In the genomic region with DNA sequence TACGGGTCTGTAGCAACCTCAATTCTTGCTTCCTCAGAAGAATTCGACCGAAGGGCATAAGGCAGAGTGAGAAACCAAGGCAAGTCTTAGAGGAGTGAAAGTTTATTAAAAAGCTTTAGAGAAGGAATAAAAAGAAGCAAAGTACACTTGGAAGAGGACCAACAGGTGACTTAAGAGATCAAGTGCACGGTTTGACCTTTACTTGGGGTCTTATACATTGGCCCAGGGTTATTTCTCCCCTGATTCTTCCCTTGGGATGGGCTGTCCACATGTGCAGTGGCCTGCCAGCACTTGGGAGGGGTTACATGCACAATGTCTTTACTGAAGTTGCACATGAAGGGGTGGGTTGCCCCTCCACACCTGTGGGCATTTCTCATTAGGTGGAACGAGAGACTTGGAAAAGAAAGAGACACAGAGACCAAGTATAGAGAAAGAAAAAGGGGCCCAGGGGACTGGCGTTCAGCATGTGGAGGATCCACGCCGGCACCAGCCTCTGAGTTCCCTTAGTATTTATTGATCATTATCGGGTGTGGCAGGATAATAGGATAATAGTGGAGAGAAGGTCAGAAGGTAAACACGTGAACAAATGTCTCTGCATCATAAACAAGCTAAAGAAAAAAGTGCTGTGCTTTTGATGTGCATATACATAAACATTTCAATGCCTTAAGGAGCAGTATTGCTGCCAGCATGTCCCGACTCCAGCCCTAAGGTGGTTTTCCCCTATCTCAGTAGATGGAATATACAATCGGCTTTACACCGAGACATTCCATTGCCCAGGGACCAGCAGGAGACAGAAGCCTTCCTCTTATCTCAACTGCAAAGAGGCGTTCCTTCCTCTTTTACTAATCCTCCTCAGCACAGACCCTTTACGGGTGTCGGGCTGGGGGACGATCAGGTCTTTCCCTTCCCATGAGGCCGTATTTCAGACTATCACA, we compare ENCODE assay signal across 7 cellular contexts. TPM values are rescaled to one million over a fixed set of nuclear protein-coding genes. Genes with fewer than 3 reads are reported as not detected.
A peak's percentile ranks its signal among the peaks of the same experiment; 100 is the strongest.
DNase-seq lines count a peak whose midpoint lies in the region; ATAC-seq, FAIRE-seq and TF ChIP-seq lines count a peak whose summit lies in the region.
"Not testable (repeated sequence)": the region's sequence is repeated elsewhere in the genome, so short reads cannot be mapped to it uniquely, and the experiment has no call there.

No MANE protein-coding gene starts in this region.

- not testable (repeated sequence) for H3K4me2 ChIP-seq in mammary epithelial cell (ENCODE audit: insufficient read depth, low read depth, low read length)

- CTCF ChIA-PET in mammary epithelial cell (lab: Charles Lee; ENCODE audit: low non-redundant PET), result not testable (repeated sequence)

- 36% methylated on average over 15 of the region's 18 CpGs for WGBS in HUES64
- WGBS in mammary epithelial cell (ENCODE audit: low coverage, missing lambda C conversion rate), result 50% methylated on average over 15 of the region's 18 CpGs
- 15 to 35% (median 27%) methylated on average over 18 of the region's 18 CpGs for WGBS in small intestine, 3 donors

- H3K27ac ChIP-seq in HUES64 (ENCODE audit: low read depth, low read length), result peak overlapping the region; percentile 77; the same call in 1 of the 2 replicates
- not testable (repeated sequence) for H3K27ac ChIP-seq in mammary epithelial cell (ENCODE audit: insufficient read depth, low read depth, low read length)
- H3K27ac ChIP-seq in left lung, result peak overlapping the region; percentile 30 to 64
- H3K27ac ChIP-seq in small intestine (ENCODE audit: low read depth in 1 of 2, low read length in 1 of 2), result peak overlapping the region; percentile 64 to 83

- dilution Hi-C loops in mammary epithelial cell (cut with HindIII; ENCODE audit: low sequenced_read_pairs), result loop anchor here (5.0 kb wide), 1 partner anchor 54 kb away; no protein-coding TSS in a partner anchor

- not testable (repeated sequence) for FAIRE-seq in small intestine (lab: Jason Lieb, UNC)

- ATAC-seq in left lung, result not testable (repeated sequence)

- H3K9ac ChIP-seq in HUES64 (ENCODE audit: low read depth, low read length), result peak overlapping the region; percentile 44; the same call in 1 of the 2 replicates
- H3K9ac ChIP-seq in mammary epithelial cell (ENCODE audit: insufficient read depth, low read length), result not testable (repeated sequence)

- not testable (repeated sequence) for H3K36me3 ChIP-seq in HUES64 (ENCODE audit: insufficient read depth, low read length); mammary epithelial cell (ENCODE audit: insufficient read depth, low read length); left lung; small intestine (ENCODE audit: control insufficient read depth in 2 of 2, insufficient read depth in 2 of 2, low read length in 2 of 2)

- not testable (repeated sequence) for BruUV-seq in mammary epithelial cell (replicated peaks; lab: Mats Ljungman, UMichigan)

- H2AFZ ChIP-seq in mammary epithelial cell (ENCODE audit: low read depth, low read length), result peak overlapping the region; percentile 20

- TF ChIP-seq CTCF in mammary epithelial cell (conservative IDR thresholded peaks at IDR 0.05 in 1 of 2, IDR thresholded peaks at IDR 0.05 in 1 of 2; ENCODE audit: extremely low read depth in 1 of 2, insufficient read depth in 1 of 2, low read depth in 1 of 2, low read length in 2 of 2); left lung (IDR thresholded peaks at IDR 0.05): not testable (repeated sequence)

- H3K9me3 ChIP-seq in HUES64 (ENCODE audit: insufficient read depth, low read depth, low read length); mammary epithelial cell (replicated peaks; ENCODE audit: insufficient read depth, low read length); left lung; small intestine (ENCODE audit: control insufficient read depth, low read depth): not testable (repeated sequence)

- not testable (repeated sequence) for H3K27me3 ChIP-seq in HUES64 (ENCODE audit: insufficient read depth, low read length); mammary epithelial cell (ENCODE audit: insufficient read depth, low read length); left lung; small intestine (ENCODE audit: control insufficient read depth in 2 of 2, insufficient read depth in 2 of 2, low read length in 2 of 2)

- in situ Hi-C loops in mammary epithelial cell (cut with MboI; ENCODE audit: low sequenced_read_pairs in 2 of 2), result loop anchor here in 1 of 2 donors (10.0 kb wide), 1 partner anchor 66 kb away; a partner anchor contains a TSS

- H3K4me1 ChIP-seq in HUES64 (ENCODE audit: insufficient read depth, low read length) (peaks cover 28% of the 10 kb centered on the region), left lung (peaks cover 7 to 30% of the 10 kb centered on the region in 2 donors)
- H3K4me1 ChIP-seq in mammary epithelial cell (ENCODE audit: insufficient read depth, low read length); small intestine (ENCODE audit: control insufficient read depth in 2 of 2, insufficient read depth in 1 of 2, low read depth in 1 of 2, low read length in 1 of 2): not testable (repeated sequence)

- H3K4me3 ChIP-seq in HUES64 (ENCODE audit: low read length); mammary epithelial cell (replicated peaks in 1 of 3; ENCODE audit: insufficient read depth in 1 of 3, low read depth in 2 of 3, low read length in 3 of 3); left lung; small intestine (ENCODE audit: low read depth in 1 of 2, low read length in 2 of 2): not testable (repeated sequence)

- intact Hi-C loops in mammary epithelial cell (cut with micrococcal nuclease); left lung (cut with DNase I): not testable (repeated sequence)

- H4K20me1 ChIP-seq in mammary epithelial cell (ENCODE audit: insufficient read depth, low read length), result not testable (repeated sequence)

- not testable (repeated sequence) for H3K79me2 ChIP-seq in mammary epithelial cell (ENCODE audit: insufficient read depth, low read length)

- DNase-seq in ELF-1 (ENCODE audit: low read depth, low spot score) (peak; percentile 71), OCI-M1 (lab: John Stamatoyannopoulos, UW) (peak; percentile 80), mucosa of gallbladder (ENCODE audit: low spot score) (peak; percentile 13), small intestine (peak; percentile 75)
- DNase-seq in mammary epithelial cell, left lung: not testable (repeated sequence)

RNA-seq across cellular contexts. Expression of a gene that starts 4.3 kb away (rescaled TPM):
- 29.1 TPM for polyA plus RNA-seq in HUES64 (2013, experiment 1 of 2)
- polyA plus RNA-seq in HUES64 (2013, experiment 2 of 2), result 30.6 TPM
- total RNA-seq in mammary epithelial cell (10 to 100 TPM; 58.2 to 59.7 TPM), left lung (10 to 100 TPM; 71.9 to 77.1 TPM), mucosa of gallbladder (47.7 TPM)
- polyA plus RNA-seq in mammary epithelial cell (21.2 TPM), small intestine (10 to 100 TPM; 16.5 to 20.9 (median 20.6) TPM)
- polyA minus RNA-seq in mammary epithelial cell, result 38.5 TPM

RNA-seq across cellular contexts. Expression of a gene that starts 53.6 kb away (rescaled TPM):
- polyA plus RNA-seq in HUES64 (2013, experiment 1 of 2), result 46.9 TPM
- polyA plus RNA-seq in HUES64 (2013, experiment 2 of 2), result 56.4 TPM
- total RNA-seq in mammary epithelial cell (10 to 100 TPM; 39.5 to 68.7 TPM), left lung (10 to 100 TPM; 65.7 to 99.8 TPM), mucosa of gallbladder (54.0 TPM)
- polyA plus RNA-seq in mammary epithelial cell (59.5 TPM), small intestine (10 to 100 TPM in 1 of 3 donors, 1 to 10 TPM in 1, under 1 TPM in 1; 0.89 to 15.3 (median 6.8) TPM)
- 150 TPM for polyA minus RNA-seq in mammary epithelial cell
